ENCODE assay signal across 8 cellular contexts in genomic region chr2:28956415-28956826, GRCh38. TPM values are rescaled to one million over a fixed set of nuclear protein-coding genes. Genes with fewer than 3 reads are reported as not detected.
DNase-seq lines count a peak whose midpoint lies in the region; ATAC-seq and TF ChIP-seq lines count a peak whose summit lies in the region.

No MANE protein-coding gene starts in this region.

- no peaks in the 10 kb centered on the region for H3K9me3 Mint-ChIP-seq in nephron

- peaks cover 14% of the 10 kb centered on the region for H3K4me1 Mint-ChIP-seq in nephron

- no peak for ATAC-seq in HG03439 (IDR thresholded peaks at IDR 0.05; ENCODE audit: unreplicated experiment)
- ATAC-seq in GM19452 (IDR thresholded peaks at IDR 0.05; ENCODE audit: unreplicated experiment) = no peak

- peak; percentile 58 for DNase-seq in NCI-H82 (lab: John Stamatoyannopoulos, UW)
- DNase-seq in NCI-H82 treated with DMSO at 0.1 percent for 48 hours (lab: John Stamatoyannopoulos, UW; ENCODE audit: unreplicated experiment) = no peak
- peak; percentile 49 for DNase-seq in SK-MEL-5 (ENCODE audit: low read depth, low spot score)
- DNase-seq in effector CD4-positive, alpha-beta T cell = peak; percentile 43
- no peak for DNase-seq in NCI-H1436 treated with DMSO at 0.1 percent for 48 hours (lab: John Stamatoyannopoulos, UW)

- no peaks in the 10 kb centered on the region for H3K36me3 Mint-ChIP-seq in nephron (ENCODE audit: low read depth)

- H3K4me3 Mint-ChIP-seq in nephron = peak overlapping the region; percentile 26 to 60 (median 53)

- TF ChIP-seq CTCF in nephron (IDR thresholded peaks at IDR 0.05; ENCODE audit: unreplicated experiment in 3 of 3) = peak in 1 of 3 experiments; percentile 22

- peaks cover 28% of the 10 kb centered on the region for H3K27me3 Mint-ChIP-seq in nephron (ENCODE audit: low read depth)

- H3K27ac Mint-ChIP-seq in nephron = no peak overlapping the region

- in situ Hi-C loops in SK-MEL-5 (cut with HindIII; ENCODE audit: low pct_unique_long_range_greater_than_20kb, low sequenced_read_pairs) = loop anchor here (10.0 kb wide), 1 partner anchor 238 kb away; no protein-coding TSS in a partner anchor

RNA-seq across cellular contexts. Expression of gene TOGARAM2, which starts 24.7 kb away (rescaled TPM):
- total RNA-seq in SK-MEL-5 (2014; rRNA removed; shearing (Covaris generic)) = under 0.01 TPM in 1 of 2 replicates, not detected in the other
- polyA plus RNA-seq in SK-MEL-5 (2015; cell fraction: cytosol; rRNA removed) = 0.15 TPM in 1 of 2 replicates, not detected in the other
- polyA plus RNA-seq in SK-MEL-5 (2015; cell fraction: nucleus; rRNA removed) = 0.02 TPM in 1 of 2 replicates, not detected in the other

Comparison
In these comparisons a context has a peak if more than half of its experiments do, and no peak if none do; other contexts are left out.
1. DNase-seq: peak in NCI-H82 (single experiment), SK-MEL-5 (single experiment) and effector CD4-positive, alpha-beta T cell (single experiment); none in NCI-H82 treated with DMSO at 0.1 percent for 48 hours (single experiment) and NCI-H1436 treated with DMSO at 0.1 percent for 48 hours (single experiment).